1 cellular context compared by ENCODE assay signal in genomic region chr7:157702311-157703023, GRCh38.
TF ChIP-seq lines count a peak whose summit lies in the region.

No MANE protein-coding gene starts in this region.

TF ChIP-seq in K562, 482 proteins besides CTCF, POLR2A, EP300 and RAD21 (continued from another document):
- TF ChIP-seq REST (CRISPR knock-in tag; IDR thresholded peaks at IDR 0.05; ENCODE audit: low read depth) (no peak), FOXP1 (CRISPR knock-in tag; IDR thresholded peaks at IDR 0.05) (no peak), SNIP1 (IDR thresholded peaks at IDR 0.05; ENCODE audit: low read depth) (no peak), ZNF696 (CRISPR knock-in tag; conservative IDR thresholded peaks at IDR 0.05) (no peak), PKNOX1 (IDR thresholded peaks at IDR 0.05) (no peak)
TF ChIP-seq in K562: peak in this region for 0.
